32 cellular contexts compared by ENCODE assay signal in genomic region chr20:24933266-24933908, GRCh38. TPM values are rescaled to one million over a fixed set of nuclear protein-coding genes. Genes with fewer than 3 reads are reported as not detected.
DNase-seq lines count a peak whose midpoint lies in the region; ATAC-seq and TF ChIP-seq lines count a peak whose summit lies in the region.
"Had no signal": no experiment of that assay in that cellular context is flagged by ENCODE, and none has a peak within 500 bp of the region (broad histone marks: within the 10 kb centered on the region; RNA-seq: fewer than 3 reads in every experiment).

No MANE protein-coding gene starts in this region.

- H3K4me3 Mint-ChIP-seq in activated T-helper 17 cell treated with anti-CD3 and anti-CD28 coated beads, Interleukin-2, amount 50 U/mL, for 72 hours: peak overlapping the region; percentile 14
- H3K4me3 Mint-ChIP-seq: activated B cell treated with CpG ODN at 0.5 μM for 24 hours; activated naive CD4-positive, alpha-beta T cell treated with anti-CD3 and anti-CD28 coated beads for 36 hours; activated T-cell treated with anti-CD3 and anti-CD28 coated beads, Interleukin-2, amount 50 U/mL, for 4 hours; CD8-positive, alpha-beta T cell; GM23338; IgD-negative memory B cell; neural crest cell had no signal

- ATAC-seq in activated T-helper 17 cell treated with anti-CD3 and anti-CD28 coated beads, Interleukin-2, amount 50 U/mL, for 72 hours (replicated peaks): no peak
- peak in 1 of 2 donors; percentile 20 for ATAC-seq in lower lobe of right lung
- no peak for ATAC-seq in HG03378 (IDR thresholded peaks at IDR 0.05; ENCODE audit: unreplicated experiment)
- ATAC-seq: A549; activated T-cell treated with anti-CD3 and anti-CD28 coated beads, Interleukin-2, amount 50 U/mL, for 4 hours; body of pancreas; CD8-positive, alpha-beta T cell; gastroesophageal sphincter; GM23338; stimulated activated naive CD8-positive, alpha-beta T cell treated with anti-CD3 and anti-CD28 coated beads, Interleukin-15, Interleukin-2, amounts not matched to agents 100 U/mL and 50 U/mL, for 24 hours had no signal

- H3K4me1 Mint-ChIP-seq in activated T-helper 17 cell treated with anti-CD3 and anti-CD28 coated beads, Interleukin-2, amount 50 U/mL, for 72 hours: peaks cover 18% of the 10 kb centered on the region
- H3K4me1 Mint-ChIP-seq: activated B cell treated with CpG ODN at 0.5 μM for 24 hours had no signal

- no peaks in the 10 kb centered on the region for H3K9me3 Mint-ChIP-seq in activated T-helper 17 cell treated with anti-CD3 and anti-CD28 coated beads, Interleukin-2, amount 50 U/mL, for 72 hours
- H3K9me3 Mint-ChIP-seq: activated B cell treated with CpG ODN at 0.5 μM for 24 hours; activated T-cell treated with anti-CD3 and anti-CD28 coated beads, Interleukin-2, amount 50 U/mL, for 4 hours; neural crest cell had no signal

- H3K27me3 ChIP-seq in lower lobe of right lung (ENCODE audit: low read depth): no peaks in the 10 kb centered on the region
- no peaks in the 10 kb centered on the region for H3K27me3 ChIP-seq in suprapubic skin
- H3K27me3 ChIP-seq: body of pancreas, gastroesophageal sphincter, hepatocyte, pancreas had no signal

- H3K4me1 ChIP-seq in lower lobe of right lung: peaks cover 18% of the 10 kb centered on the region
- peaks cover 19% of the 10 kb centered on the region for H3K4me1 ChIP-seq in suprapubic skin
- H3K4me1 ChIP-seq: A549, gastroesophageal sphincter had no signal

- TF ChIP-seq CTCF in lower lobe of right lung (IDR thresholded peaks at IDR 0.05) (no peak), suprapubic skin (IDR thresholded peaks at IDR 0.05) (no peak)

- no peak for TF ChIP-seq EP300 in suprapubic skin (IDR thresholded peaks at IDR 0.05)

- no peaks in the 10 kb centered on the region for H3K36me3 Mint-ChIP-seq in activated T-helper 17 cell treated with anti-CD3 and anti-CD28 coated beads, Interleukin-2, amount 50 U/mL, for 72 hours (ENCODE audit: low read depth)
- H3K36me3 Mint-ChIP-seq: CD8-positive, alpha-beta T cell had no signal

- DNase-seq in activated CD8-positive, alpha-beta memory T cell treated with anti-CD3 and anti-CD28 coated beads for 24 hours: peak; percentile 53
- DNase-seq in activated CD8-positive, alpha-beta memory T cell treated with anti-CD3 and anti-CD28 coated beads, Interleukin-2, amount 50 U/mL, for 48 hours: no peak
- DNase-seq in lower lobe of right lung (peak; percentile 28), suprapubic skin (ENCODE audit: low spot score in 2 of 2) (peak; percentile 41 to 55), SHP77 treated with DMSO at 0.1 percent for 48 hours (lab: John Stamatoyannopoulos, UW) (no peak), NCI-H446 (lab: John Stamatoyannopoulos, UW) (no peak)
- DNase-seq: activated B cell treated with CpG ODN at 0.5 μM for 24 hours; activated CD4-positive, alpha-beta T cell treated with anti-CD3 and anti-CD28 coated beads, Interleukin-2, amount 50 U/mL, for 48 hours; activated naive CD4-positive, alpha-beta T cell treated with anti-CD3 and anti-CD28 coated beads for 36 hours; activated T-cell treated with anti-CD3 and anti-CD28 coated beads, Interleukin-2, amount 50 U/mL, for 4 hours; AML-193; NCI-H1694; NCI-H2171; NCI-H510A; retina; stimulated activated naive CD8-positive, alpha-beta T cell treated with anti-CD3 and anti-CD28 coated beads, Interleukin-15, Interleukin-2, amounts not matched to agents 100 U/mL and 50 U/mL, for 24 hours had no signal

- H3K27ac Mint-ChIP-seq in activated T-helper 17 cell treated with anti-CD3 and anti-CD28 coated beads, Interleukin-2, amount 50 U/mL, for 72 hours: peak overlapping the region; percentile 74
- H3K27ac Mint-ChIP-seq: activated B cell treated with CpG ODN at 0.5 μM for 24 hours; activated naive CD4-positive, alpha-beta T cell treated with anti-CD3 and anti-CD28 coated beads for 36 hours; CD8-positive, alpha-beta T cell; GM23338; IgD-negative memory B cell had no signal

- H3K4me3 ChIP-seq in lower lobe of right lung (no peak overlapping the region), suprapubic skin (no peak overlapping the region)
- H3K4me3 ChIP-seq: A549, body of pancreas, gastroesophageal sphincter, GM23338, hepatocyte, pancreas, SK-N-MC, skin epidermis, thoracic aorta had no signal

- no peak for TF ChIP-seq POLR2A in suprapubic skin (IDR thresholded peaks at IDR 0.05)

- WGBS in suprapubic skin: 88% methylated on average over 4 of the region's 7 CpGs

- H3K9me3 ChIP-seq in lower lobe of right lung (no peaks in the 10 kb centered on the region), suprapubic skin (no peaks in the 10 kb centered on the region)
- H3K9me3 ChIP-seq: A549, body of pancreas, pancreas, thoracic aorta had no signal

- H3K27me3 Mint-ChIP-seq in activated T-helper 17 cell treated with anti-CD3 and anti-CD28 coated beads, Interleukin-2, amount 50 U/mL, for 72 hours: no peaks in the 10 kb centered on the region

- no peaks in the 10 kb centered on the region for H3K36me3 ChIP-seq in lower lobe of right lung
- no peaks in the 10 kb centered on the region for H3K36me3 ChIP-seq in suprapubic skin
- H3K36me3 ChIP-seq: gastroesophageal sphincter, pancreas, thoracic aorta had no signal

- intact Hi-C loops in lower lobe of right lung (cut with DNase I): no loop called here

- H3K27ac ChIP-seq in lower lobe of right lung (no peak overlapping the region), suprapubic skin (no peak overlapping the region)
- H3K27ac ChIP-seq: A549, body of pancreas, gastroesophageal sphincter, hepatocyte, pancreas, SK-N-MC, thoracic aorta had no signal

RNA-seq across cellular contexts. Expression of gene CST7, which starts 15.7 kb away (rescaled TPM):
- total RNA-seq in activated T-helper 17 cell treated with anti-CD3 and anti-CD28 coated beads, Interleukin-2, amount 50 U/mL, for 72 hours: 10 to 100 TPM; 38.2 to 41.7 TPM
- total RNA-seq in lower lobe of right lung: 11.7 TPM
- 1 to 10 TPM in 2 of 4 donors, under 1 TPM in 1, not detected in 1; 0.97 to 4.1 (median 2.7) TPM for total RNA-seq in suprapubic skin
- total RNA-seq: cerebellum, GM23338, hepatocyte, lung microvascular endothelial cell, neural crest cell had no signal

RNA-seq across cellular contexts. Expression of gene APMAP, which starts 59.2 kb away (rescaled TPM):
- total RNA-seq in activated T-helper 17 cell treated with anti-CD3 and anti-CD28 coated beads, Interleukin-2, amount 50 U/mL, for 72 hours: 10 to 100 TPM; 30.7 to 49.4 TPM
- total RNA-seq in lower lobe of right lung: 82.9 TPM
- 10 to 100 TPM; 61.8 to 89.3 (median 69.9) TPM for total RNA-seq in suprapubic skin

Comparison
In these comparisons a context has a peak if more than half of its experiments do, and no peak if none do; other contexts are left out.
1. DNase-seq: peak in activated CD8-positive, alpha-beta memory T cell treated with anti-CD3 and anti-CD28 coated beads for 24 hours (single experiment), lower lobe of right lung (single experiment) and suprapubic skin (2 of 2); none in activated CD8-positive, alpha-beta memory T cell treated with anti-CD3 and anti-CD28 coated beads, Interleukin-2, amount 50 U/mL, for 48 hours (single experiment), SHP77 treated with DMSO at 0.1 percent for 48 hours (single experiment) and NCI-H446 (0 of 2).